Comparison of ENCODE assay signal across 18 cellular contexts in the genomic region with DNA sequence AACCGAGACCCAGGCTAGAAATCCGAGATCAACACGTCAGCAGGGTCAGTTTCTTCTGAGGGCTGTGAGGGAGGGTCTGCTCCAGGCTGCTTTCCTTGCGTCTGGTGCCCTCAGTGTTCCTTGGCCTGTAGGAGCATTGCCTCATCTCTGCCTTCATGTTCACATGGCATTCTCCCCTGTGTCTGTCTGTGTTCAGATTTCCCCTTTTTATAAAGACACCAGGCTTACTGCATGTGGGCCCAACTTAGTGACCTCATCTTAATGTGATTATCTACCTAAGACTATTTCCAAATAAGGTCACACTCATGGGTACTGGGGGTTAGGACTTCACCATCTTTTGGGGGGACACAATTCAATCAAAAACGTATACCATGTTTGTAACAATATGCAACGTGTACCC. TPM values are rescaled to one million over a fixed set of nuclear protein-coding genes. Genes with fewer than 3 reads are reported as not detected.
A peak's percentile ranks its signal among the peaks of the same experiment; 100 is the strongest.
DNase-seq lines count a peak whose midpoint lies in the region; ATAC-seq, FAIRE-seq and TF ChIP-seq lines count a peak whose summit lies in the region.
"Had no signal": no experiment of that assay in that cellular context is flagged by ENCODE, and none has a peak within 500 bp of the region (broad histone marks: within the 10 kb centered on the region; RNA-seq: fewer than 3 reads in every experiment).

No MANE protein-coding gene starts in this region.

- H3K4me3 Mint-ChIP-seq in activated T-cell treated with anti-CD3 and anti-CD28 coated beads, Interleukin-2, amount 50 U/mL, for 4 hours, result peak overlapping the region; percentile 95
- peak overlapping the region; percentile 82 for H3K4me3 Mint-ChIP-seq in activated CD8-positive, alpha-beta T cell treated with anti-CD3 and anti-CD28 coated beads for 36 hours
- H3K4me3 Mint-ChIP-seq: nephron, WTC11 had no signal

- H3K4me3 ChIP-seq in lung, result peak overlapping the region; percentile 9
- peak overlapping the region in 1 of 4 donors; percentile 31 for H3K4me3 ChIP-seq in transverse colon
- H3K4me3 ChIP-seq in GM23248, result no peak overlapping the region
- H3K4me3 ChIP-seq in aorta (ENCODE audit: low read length in 2 of 2), result no peak overlapping the region
- H3K4me3 ChIP-seq: breast epithelium, suprapubic skin had no signal

- H3K9me3 ChIP-seq in lung (ENCODE audit: control insufficient read depth in 2 of 2, insufficient read depth in 1 of 2, low read length in 1 of 2) (no peaks in the 10 kb centered on the region), transverse colon (no peaks in the 10 kb centered on the region), GM23248 (ENCODE audit: low read depth) (no peaks in the 10 kb centered on the region), aorta (ENCODE audit: control insufficient read depth, low read length) (no peaks in the 10 kb centered on the region)
- H3K9me3 ChIP-seq: breast epithelium, suprapubic skin had no signal

- FAIRE-seq in GM12892 (lab: Jason Lieb, UNC), result no peak

- H3K27ac ChIP-seq in lung (ENCODE audit: low read depth in 1 of 2, low read length in 1 of 2) (peak overlapping the region in 1 of 2 donors; percentile 72), transverse colon (peak overlapping the region in 3 of 4 donors; percentile 21 to 42 (median 26)), GM23248 (no peak overlapping the region), aorta (ENCODE audit: low read depth in 1 of 2, low read length in 2 of 2) (no peak overlapping the region)
- H3K27ac ChIP-seq: breast epithelium, suprapubic skin had no signal

- DNase-seq in activated T-cell treated with anti-CD3 and anti-CD28 coated beads, Interleukin-2, amount 50 U/mL, for 4 hours, result peak; percentile 35
- no peak for DNase-seq in activated T-cell treated with anti-CD3 and anti-CD28 coated beads, Interleukin-2, amount 50 U/mL, for 1 hour
- DNase-seq in activated CD8-positive, alpha-beta T cell treated with anti-CD3 and anti-CD28 coated beads for 36 hours, result peak; percentile 48
- DNase-seq in lung (ENCODE audit: low spot score), result no peak
- DNase-seq in transverse colon, result no peak
- DNase-seq in GM23248, result no peak
- DNase-seq in aorta, result no peak
- no peak for DNase-seq in GM12892 (ENCODE audit: insufficient read length)
- DNase-seq: NCI-H1930, NCI-H524 treated with DMSO at 0.1 percent for 48 hours, SW 1271 had no signal

- H3K79me2 ChIP-seq in GM23248 (ENCODE audit: insufficient read depth), result no peaks in the 10 kb centered on the region

- H3K4me1 Mint-ChIP-seq in activated T-cell treated with anti-CD3 and anti-CD28 coated beads, Interleukin-2, amount 50 U/mL, for 4 hours (ENCODE audit: low read depth), result peaks cover 74% of the 10 kb centered on the region
- H3K4me1 Mint-ChIP-seq in activated CD8-positive, alpha-beta T cell treated with anti-CD3 and anti-CD28 coated beads for 36 hours (ENCODE audit: low read depth), result peaks cover 61% of the 10 kb centered on the region
- H3K4me1 Mint-ChIP-seq: nephron had no signal

- peaks cover 34% of the 10 kb centered on the region for H3K36me3 Mint-ChIP-seq in activated T-cell treated with anti-CD3 and anti-CD28 coated beads, Interleukin-2, amount 50 U/mL, for 4 hours (ENCODE audit: insufficient read depth)
- H3K36me3 Mint-ChIP-seq in activated CD8-positive, alpha-beta T cell treated with anti-CD3 and anti-CD28 coated beads for 36 hours (ENCODE audit: low read depth), result peaks cover 62% of the 10 kb centered on the region

- H3K4me1 ChIP-seq in lung (ENCODE audit: control insufficient read depth in 2 of 2, insufficient read depth in 2 of 2, low read length in 2 of 2) (peaks cover 0 to 12% of the 10 kb centered on the region in 2 donors), transverse colon (peaks cover 0 to 8% (median 4%) of the 10 kb centered on the region in 4 donors), GM23248 (ENCODE audit: insufficient read depth) (no peaks in the 10 kb centered on the region), aorta (ENCODE audit: control insufficient read depth in 1 of 2, insufficient read depth in 2 of 2, low read length in 2 of 2) (no peaks in the 10 kb centered on the region)
- H3K4me1 ChIP-seq: breast epithelium, suprapubic skin had no signal

- no peak for TF ChIP-seq EP300 in transverse colon (IDR thresholded peaks at IDR 0.05; ENCODE audit: low read depth)

- no peak overlapping the region for H2AFZ ChIP-seq in GM23248

- no peak for TF ChIP-seq POLR2A in transverse colon (IDR thresholded peaks at IDR 0.05)
- no peak for TF ChIP-seq POLR2A in GM12892 (IDR thresholded peaks at IDR 0.05; ENCODE audit: low read depth, low read length)

- H3K9me2 ChIP-seq in GM23248 (ENCODE audit: insufficient read depth), result no peaks in the 10 kb centered on the region

- H3F3A ChIP-seq in GM23248 (ENCODE audit: insufficient read depth), result no peaks in the 10 kb centered on the region

- no peaks in the 10 kb centered on the region for H3K27me3 Mint-ChIP-seq in activated T-cell treated with anti-CD3 and anti-CD28 coated beads, Interleukin-2, amount 50 U/mL, for 4 hours (ENCODE audit: low read depth)
- H3K27me3 Mint-ChIP-seq in activated CD8-positive, alpha-beta T cell treated with anti-CD3 and anti-CD28 coated beads for 36 hours, result no peaks in the 10 kb centered on the region

- peak; percentile 6 to 15 for ATAC-seq in activated T-cell treated with anti-CD3 and anti-CD28 coated beads, Interleukin-2, amount 50 U/mL, for 4 hours
- ATAC-seq in activated CD8-positive, alpha-beta T cell treated with anti-CD3 and anti-CD28 coated beads for 36 hours, result peak; percentile 21
- ATAC-seq in lung (ENCODE audit: insufficient read depth, low FRiP score), result no peak
- no peak for ATAC-seq in aorta (ENCODE audit: low FRiP score)
- ATAC-seq: left lobe of liver, WTC11 had no signal

- no peaks in the 10 kb centered on the region for H4K20me1 ChIP-seq in GM23248 (ENCODE audit: insufficient read depth)

- WGBS in lung, 2 donors, result 76 to 86% methylated on average over 6 of the region's 6 CpGs
- WGBS in transverse colon (ENCODE audit: low coverage in 1 of 2), 2 donors, result 73 to 91% methylated on average over 2 to 6 of the region's 6 CpGs
- 64 to 66% methylated on average over 6 of the region's 6 CpGs for whole genome bisulfite sequencing in GM23248 (ENCODE audit: low coverage in 1 of 2, low lambda C conversion rate in 2 of 2, missing lambda C conversion rate in 2 of 2), 2 experiments
- 87 to 95% methylated on average over 6 of the region's 6 CpGs for WGBS in aorta, 2 donors

- H3K27ac Mint-ChIP-seq in activated CD8-positive, alpha-beta T cell treated with anti-CD3 and anti-CD28 coated beads for 36 hours, result peak overlapping the region; percentile 90
- H3K27ac Mint-ChIP-seq: nephron, WTC11 had no signal

- no peak overlapping the region for H3K9ac ChIP-seq in GM23248

- H3K36me3 ChIP-seq in lung (ENCODE audit: control insufficient read depth in 2 of 2, insufficient read depth in 2 of 2, low read length in 2 of 2), result peaks cover 0 to 11% of the 10 kb centered on the region in 2 donors
- H3K36me3 ChIP-seq in transverse colon, result peaks cover 0 to 6% (median 2%) of the 10 kb centered on the region in 4 donors
- H3K36me3 ChIP-seq in GM23248 (ENCODE audit: low read depth), result no peaks in the 10 kb centered on the region
- no peaks in the 10 kb centered on the region for H3K36me3 ChIP-seq in aorta (ENCODE audit: control insufficient read depth in 1 of 2, insufficient read depth in 2 of 2, low read length in 1 of 2)
- H3K36me3 ChIP-seq: breast epithelium had no signal

- no peak overlapping the region for H3K4me2 ChIP-seq in GM23248 (ENCODE audit: unreplicated experiment)

- intact Hi-C loops in activated CD8-positive, alpha-beta T cell treated with anti-CD3 and anti-CD28 coated beads for 36 hours (cut with micrococcal nuclease), result loop anchor here (2.0 kb wide), 1 partner anchor 19 kb away; no protein-coding TSS in a partner anchor
- intact Hi-C loops in transverse colon (cut with DNase I; ENCODE audit: low total_unique reads), result no loop called here
- intact Hi-C loops in aorta (cut with DNase I), result no loop called here

- CTCF ChIA-PET in activated CD8-positive, alpha-beta T cell treated with anti-CD3 and anti-CD28 coated beads for 36 hours (lab: Charles Lee), result interaction anchor here (1.1 to 3.1 kb wide), 4 partner anchors 14 to 232 kb away, joined by 3 to 13 read pairs (median 5); no protein-coding TSS in a partner anchor

- POLR2A ChIA-PET in activated CD8-positive, alpha-beta T cell treated with anti-CD3 and anti-CD28 coated beads for 36 hours (lab: Charles Lee), result interaction anchor here (0.6 to 8.1 kb wide), 8 partner anchors 9 to 260 kb away, joined by 3 to 227 read pairs (median 5); no protein-coding TSS in a partner anchor

- H3K27me3 ChIP-seq in lung (ENCODE audit: control insufficient read depth, insufficient read depth) (no peaks in the 10 kb centered on the region), transverse colon (no peaks in the 10 kb centered on the region), GM23248 (replicated peaks; ENCODE audit: insufficient read depth) (no peaks in the 10 kb centered on the region), aorta (ENCODE audit: control insufficient read depth in 1 of 2, insufficient read depth in 2 of 2, low read length in 1 of 2) (no peaks in the 10 kb centered on the region)
- H3K27me3 ChIP-seq: breast epithelium, suprapubic skin had no signal

- H3K9me3 Mint-ChIP-seq in activated T-cell treated with anti-CD3 and anti-CD28 coated beads, Interleukin-2, amount 50 U/mL, for 4 hours, result no peaks in the 10 kb centered on the region
- H3K9me3 Mint-ChIP-seq in activated CD8-positive, alpha-beta T cell treated with anti-CD3 and anti-CD28 coated beads for 36 hours, result no peaks in the 10 kb centered on the region
- H3K9me3 Mint-ChIP-seq: nephron, WTC11 had no signal

- TF ChIP-seq CTCF in activated CD8-positive, alpha-beta T cell treated with anti-CD3 and anti-CD28 coated beads for 36 hours (IDR thresholded peaks at IDR 0.05), result no peak
- TF ChIP-seq CTCF in lung (IDR thresholded peaks at IDR 0.05; ENCODE audit: control extremely low read depth, extremely low read depth) (no peak), transverse colon (IDR thresholded peaks at IDR 0.05) (no peak)

- in situ Hi-C loops in transverse colon (cut with MboI; ENCODE audit: low pct_ligation_motif_present in 1 of 4, low pct_unique_long_range_greater_than_20kb in 1 of 4, low sequenced_read_pairs in 3 of 4) (no loop called here), GM23248 (cut with MboI) (no loop called here)

RNA-seq across cellular contexts. Expression of a gene that starts 57.2 kb away (rescaled TPM):
- total RNA-seq in activated T-cell treated with anti-CD3 and anti-CD28 coated beads, Interleukin-2, amount 50 U/mL, for 4 hours, result not detected
- total RNA-seq in activated CD8-positive, alpha-beta T cell treated with anti-CD3 and anti-CD28 coated beads for 36 hours, result not detected
- total RNA-seq in lung (under 1 TPM in 1 of 2 donors, not detected in 1; 0.28 TPM), transverse colon (under 1 TPM in 1 of 4 donors, not detected in 3; 0.48 TPM), aorta (under 1 TPM; 0.42 to 0.99 TPM)
- polyA plus RNA-seq in lung (under 1 TPM; 0.03 to 0.20 TPM), GM23248 (2016; fragmentation: Nextera tagmentation; extraction: Ambion mirVana) (0.10 TPM in 2 replicates), aorta (under 1 TPM in 1 of 2 donors, not detected in 1; 0.13 TPM)
- total RNA-seq in GM23248 (2014; rRNA removed; shearing (Covaris generic)), result not detected in 2 replicates
- not detected for polyA plus RNA-seq in GM12892 (2012; ENCODE audit: missing spikeins)
- total RNA-seq: LHCN-M2, renal cortical epithelial cell, WTC11 had no signal

Comparison
In these comparisons a context has a peak if more than half of its experiments do, and no peak if none do; other contexts are left out.
1. DNase-seq: peak in activated T-cell treated with anti-CD3 and anti-CD28 coated beads, Interleukin-2, amount 50 U/mL, for 4 hours (single experiment) and activated CD8-positive, alpha-beta T cell treated with anti-CD3 and anti-CD28 coated beads for 36 hours (single experiment); none in activated T-cell treated with anti-CD3 and anti-CD28 coated beads, Interleukin-2, amount 50 U/mL, for 1 hour (single experiment), lung (single experiment), transverse colon (single experiment), GM23248 (single experiment), aorta (0 of 2) and GM12892 (single experiment).
2. ATAC-seq: peak in activated T-cell treated with anti-CD3 and anti-CD28 coated beads, Interleukin-2, amount 50 U/mL, for 4 hours (2 of 2) and activated CD8-positive, alpha-beta T cell treated with anti-CD3 and anti-CD28 coated beads for 36 hours (single experiment); none in lung (single experiment) and aorta (single experiment).
3. H3K27ac ChIP-seq: peak in transverse colon (3 of 4); none in GM23248 (single experiment) and aorta (0 of 2).